Comparison of ENCODE assay signal across 1 cellular context in genomic region chr10:114387784-114388183, GRCh38.
TF ChIP-seq lines count a peak whose summit lies in the region.

No MANE protein-coding gene starts in this region.

TF ChIP-seq in H1, 55 proteins besides CTCF, POLR2A, EP300 and RAD21:
- TF ChIP-seq JUN (IDR thresholded peaks at IDR 0.05; ENCODE audit: low read depth, low read length) (no peak), RNF2 (IDR thresholded peaks at IDR 0.05; ENCODE audit: borderline replicate concordance, low read depth, low read length, missing control alignments, poor library complexity, severe bottlenecking) (no peak), NANOG (IDR thresholded peaks at IDR 0.05; ENCODE audit: insufficient read depth, low read depth, low read length, poor library complexity, severe bottlenecking) (no peak), CTBP2 (IDR thresholded peaks at IDR 0.05; ENCODE audit: borderline replicate concordance, insufficient read depth, insufficient read length, low read length) (no peak), SP1 (IDR thresholded peaks at IDR 0.05; ENCODE audit: low read depth, low read length) (no peak), ASH2L (IDR thresholded peaks at IDR 0.05; ENCODE audit: low read length) (no peak), EZH2 (IDR thresholded peaks at IDR 0.05; ENCODE audit: low read depth, low read length, severe bottlenecking) (no peak), POLR2AphosphoS5 (IDR thresholded peaks at IDR 0.05; ENCODE audit: low read depth, low read length) (no peak), NRF1 (IDR thresholded peaks at IDR 0.05; ENCODE audit: low read depth, low read length) (no peak), SUZ12 (IDR thresholded peaks at IDR 0.05; ENCODE audit: low read length) (no peak)
- TF ChIP-seq, protein P1, sequence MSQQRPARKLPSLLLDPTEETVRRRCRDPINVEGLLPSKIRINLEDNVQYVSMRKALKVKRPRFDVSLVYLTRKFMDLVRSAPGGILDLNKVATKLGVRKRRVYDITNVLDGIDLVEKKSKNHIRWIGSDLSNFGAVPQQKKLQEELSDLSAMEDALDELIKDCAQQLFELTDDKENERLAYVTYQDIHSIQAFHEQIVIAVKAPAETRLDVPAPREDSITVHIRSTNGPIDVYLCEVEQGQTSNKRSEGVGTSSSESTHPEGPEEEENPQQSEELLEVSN (IDR thresholded peaks at IDR 0.05), result no peak
